10 cellular contexts compared by ENCODE assay signal in the genomic region with DNA sequence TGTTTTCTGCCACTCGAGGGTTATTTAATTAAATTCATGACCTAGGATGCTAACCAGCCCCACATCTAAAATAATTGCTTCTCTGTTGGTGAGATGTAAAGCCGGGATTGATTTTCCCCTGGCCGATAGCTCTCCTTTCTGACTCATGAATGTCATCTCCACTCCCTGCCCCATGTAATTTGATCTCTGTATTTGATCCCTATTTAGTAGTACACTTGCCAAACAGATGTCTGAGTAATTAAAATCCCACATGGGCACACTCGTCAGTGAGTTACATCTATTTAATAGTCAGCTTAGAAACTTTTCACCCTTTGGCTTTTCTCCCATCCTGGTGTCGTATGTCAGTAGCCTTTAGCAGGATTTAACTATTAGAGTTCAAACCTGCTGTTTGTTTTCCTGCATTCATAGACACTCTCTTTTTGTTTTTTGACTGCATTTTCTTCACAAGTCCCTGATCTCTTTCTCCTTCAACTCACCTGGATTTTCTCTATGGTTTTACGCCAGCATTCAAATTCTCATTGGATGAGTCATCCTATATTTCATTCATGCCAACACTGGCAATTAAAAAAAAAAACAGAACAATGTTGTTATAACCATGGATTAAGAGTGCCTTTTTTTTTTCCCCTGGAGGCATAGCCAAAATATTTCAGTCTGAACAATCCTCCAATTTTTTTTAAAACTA.
DNase-seq lines count a peak whose midpoint lies in the region; ATAC-seq and TF ChIP-seq lines count a peak whose summit lies in the region.
"Had no signal": no experiment of that assay in that cellular context is flagged by ENCODE, and none has a peak within 500 bp of the region (broad histone marks: within the 10 kb centered on the region; RNA-seq: fewer than 3 reads in every experiment).

No MANE protein-coding gene starts in this region.

- H3K36me3 ChIP-seq in ovary, result no peaks in the 10 kb centered on the region
- H3K36me3 ChIP-seq: heart right ventricle had no signal

- no peak overlapping the region for H3K4me3 ChIP-seq in ovary
- H3K4me3 ChIP-seq: heart right ventricle had no signal

- TF ChIP-seq EP300 in ovary (IDR thresholded peaks at IDR 0.05), result no peak

- intact Hi-C loops in ovary (cut with DNase I), result loop anchor here in 1 of 4 donors (10.0 kb wide), 1 partner anchor 557 kb away; no protein-coding TSS in a partner anchor

- WGBS in ovary, 3 donors, result 6 to 14% (median 11%) methylated on average over 6 of the region's 6 CpGs

- H3K27ac ChIP-seq in ovary, result no peak overlapping the region
- H3K27ac ChIP-seq: heart right ventricle had no signal

- H3K27me3 ChIP-seq in ovary, result no peaks in the 10 kb centered on the region

- H3K9me3 ChIP-seq in ovary, result no peaks in the 10 kb centered on the region
- H3K9me3 ChIP-seq: heart right ventricle had no signal

- H3K4me1 ChIP-seq in ovary (ENCODE audit: insufficient read depth), result no peaks in the 10 kb centered on the region

- ATAC-seq in HG02678 (IDR thresholded peaks at IDR 0.05; ENCODE audit: unreplicated experiment) (no peak), GM18873 (IDR thresholded peaks at IDR 0.05; ENCODE audit: low FRiP score, unreplicated experiment) (no peak)

- peak; percentile 86 for DNase-seq in AG08395 (ENCODE audit: low spot score)
- peak; percentile 94 for DNase-seq in LHCN-M2 (ENCODE audit: low read depth)
- peak; percentile 59 to 63 for DNase-seq in SHP77 (lab: John Stamatoyannopoulos, UW)
- DNase-seq in iPS-NIHi11 (ENCODE audit: low spot score), result peak; percentile 24
- DNase-seq in ovary, result no peak
- no peak for DNase-seq in germinal center (ENCODE audit: low spot score)
- DNase-seq: activated CD4-positive, alpha-beta T cell treated with anti-CD3 and anti-CD28 coated beads for 1 hour; heart right ventricle had no signal

- no peak for TF ChIP-seq CTCF in ovary (IDR thresholded peaks at IDR 0.05)

- TF ChIP-seq POLR2A in ovary (IDR thresholded peaks at IDR 0.05), result no peak

Comparison
In these comparisons a context has a peak if more than half of its experiments do, and no peak if none do; other contexts are left out.
1. DNase-seq: peak in AG08395 (single experiment), LHCN-M2 (single experiment), SHP77 (2 of 2) and iPS-NIHi11 (single experiment); none in ovary (0 of 5) and germinal center (single experiment).